Comparison of ENCODE assay signal across 26 cellular contexts in the genomic region with DNA sequence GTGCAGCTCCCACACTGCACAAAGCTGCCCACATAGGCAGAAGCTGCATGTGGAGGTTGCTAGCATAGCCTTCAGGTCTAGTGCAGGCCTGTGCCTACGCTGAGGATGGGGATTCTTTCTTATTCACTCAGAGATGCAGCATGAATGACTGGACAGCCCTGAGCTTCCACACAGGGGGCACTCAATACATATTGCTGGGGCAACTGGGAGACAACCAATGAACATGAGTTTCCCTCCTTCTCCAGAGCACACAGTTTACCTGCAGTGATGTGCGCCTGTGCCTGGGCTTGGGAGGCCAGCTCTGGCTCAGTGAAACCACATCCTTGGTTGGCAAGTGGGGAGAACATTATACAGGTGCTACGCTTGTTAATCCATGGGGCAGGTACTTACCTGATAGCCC.
"Had no signal": no experiment of that assay in that cellular context is flagged by ENCODE, and none has a peak within 500 bp of the region (broad histone marks: within the 10 kb centered on the region; RNA-seq: fewer than 3 reads in every experiment).

No MANE protein-coding gene starts in this region.

- H3K36me3 ChIP-seq: colonic mucosa, esophagus squamous epithelium, gastrocnemius medialis, heart right ventricle, left lung, lower lobe of right lung had no signal

- ATAC-seq: effector memory CD8-positive, alpha-beta T cell; esophagus mucosa; gastrocnemius medialis; heart right ventricle; left cardiac atrium; left lung; left ventricle myocardium superior; lower lobe of right lung; mucosa of descending colon had no signal

- H3K27ac Mint-ChIP-seq: dendritic cell treated with granulocyte-macrophage colony-stimulating factor and Interleukin-4, amounts not matched to agents 40 ng/mL and 50 ng/mL, for 4 days; effector memory CD8-positive, alpha-beta T cell; endodermal cell; mesothelial cell of epicardium had no signal

- H3K4me3 Mint-ChIP-seq: dendritic cell treated with granulocyte-macrophage colony-stimulating factor and Interleukin-4, amounts not matched to agents 40 ng/mL and 50 ng/mL, for 4 days; effector memory CD8-positive, alpha-beta T cell; endodermal cell; mesothelial cell of epicardium had no signal

- FAIRE-seq: endometrium, islet of Langerhans, keratinocyte had no signal

- H3K4me1 ChIP-seq: colonic mucosa, esophagus squamous epithelium, gastrocnemius medialis, heart right ventricle, left lung, lower lobe of right lung had no signal

- H3K4me3 ChIP-seq: colonic mucosa, esophagus squamous epithelium, gastrocnemius medialis, heart right ventricle, left lung, lower lobe of right lung, mucosa of descending colon had no signal

- H3K9me3 ChIP-seq: colonic mucosa, esophagus squamous epithelium, gastrocnemius medialis had no signal

- H3K36me3 Mint-ChIP-seq: mesothelial cell of epicardium had no signal

- H3K9me3 Mint-ChIP-seq: effector memory CD8-positive, alpha-beta T cell had no signal

- H3K27me3 ChIP-seq: colonic mucosa, esophagus squamous epithelium, gastrocnemius medialis, heart right ventricle, left lung had no signal

- H3K27me3 Mint-ChIP-seq: dendritic cell treated with granulocyte-macrophage colony-stimulating factor and Interleukin-4, amounts not matched to agents 40 ng/mL and 50 ng/mL, for 4 days had no signal

- H3K27ac ChIP-seq: colonic mucosa, epithelial cell of prostate, esophagus squamous epithelium, gastrocnemius medialis, heart right ventricle, left lung, lower lobe of right lung had no signal

- DNase-seq: colonic mucosa; cortex of kidney; effector CD8-positive, alpha-beta T cell; effector memory CD8-positive, alpha-beta T cell; endodermal cell; erythroblast; esophagus squamous epithelium; foreskin fibroblast; foreskin melanocyte; gastrocnemius medialis; glutamatergic neuron; heart right ventricle; hippocampal formation; left cardiac atrium; left lung; left ventricle myocardium superior; lower lobe of right lung; mesenchymal stem cell; mucosa of descending colon had no signal

- H3K4me1 Mint-ChIP-seq: mesothelial cell of epicardium had no signal
